Comparison of ENCODE assay signal across 1 cellular context in the genomic region with DNA sequence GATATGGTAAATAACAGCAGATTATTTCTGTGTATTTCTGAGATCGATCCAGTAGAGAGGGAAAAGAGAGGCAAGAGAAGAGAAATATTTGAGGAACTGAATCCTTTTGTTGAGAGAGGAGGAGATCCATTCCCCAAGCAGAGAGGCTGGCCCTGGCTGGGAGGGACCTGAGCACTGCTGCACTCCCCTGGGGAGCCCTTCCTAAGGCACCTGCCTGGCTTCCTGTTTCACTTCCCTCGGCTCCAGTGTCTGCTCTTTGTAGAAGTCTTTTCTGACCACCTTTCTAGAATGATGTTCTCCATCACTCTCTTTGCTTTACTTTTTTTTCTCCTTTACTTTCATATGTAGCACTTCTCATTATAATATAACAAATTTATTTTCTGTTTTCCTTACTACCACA.
TF ChIP-seq lines count a peak whose summit lies in the region.

No MANE protein-coding gene starts in this region.

TF ChIP-seq in SK-N-SH treated with all-trans-retinoic acid at 6 μM for 48 hours, 23 proteins besides CTCF, POLR2A, EP300 and RAD21 (continued from another document):
- TF ChIP-seq, protein P1, sequence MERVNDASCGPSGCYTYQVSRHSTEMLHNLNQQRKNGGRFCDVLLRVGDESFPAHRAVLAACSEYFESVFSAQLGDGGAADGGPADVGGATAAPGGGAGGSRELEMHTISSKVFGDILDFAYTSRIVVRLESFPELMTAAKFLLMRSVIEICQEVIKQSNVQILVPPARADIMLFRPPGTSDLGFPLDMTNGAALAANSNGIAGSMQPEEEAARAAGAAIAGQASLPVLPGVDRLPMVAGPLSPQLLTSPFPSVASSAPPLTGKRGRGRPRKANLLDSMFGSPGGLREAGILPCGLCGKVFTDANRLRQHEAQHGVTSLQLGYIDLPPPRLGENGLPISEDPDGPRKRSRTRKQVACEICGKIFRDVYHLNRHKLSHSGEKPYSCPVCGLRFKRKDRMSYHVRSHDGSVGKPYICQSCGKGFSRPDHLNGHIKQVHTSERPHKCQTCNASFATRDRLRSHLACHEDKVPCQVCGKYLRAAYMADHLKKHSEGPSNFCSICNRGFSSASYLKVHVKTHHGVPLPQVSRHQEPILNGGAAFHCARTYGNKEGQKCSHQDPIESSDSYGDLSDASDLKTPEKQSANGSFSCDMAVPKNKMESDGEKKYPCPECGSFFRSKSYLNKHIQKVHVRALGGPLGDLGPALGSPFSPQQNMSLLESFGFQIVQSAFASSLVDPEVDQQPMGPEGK (CRISPR knock-in tag; IDR thresholded peaks at IDR 0.05; ENCODE audit: borderline replicate concordance) = no peak
- TF ChIP-seq ZFP30 (CRISPR knock-in tag; IDR thresholded peaks at IDR 0.05) (no peak), ZNF565 (CRISPR knock-in tag; conservative IDR thresholded peaks at IDR 0.05; ENCODE audit: low read depth) (no peak), ESRRG (CRISPR knock-in tag; IDR thresholded peaks at IDR 0.05) (no peak), ZC3H10 (CRISPR knock-in tag; IDR thresholded peaks at IDR 0.05) (no peak)
- TF ChIP-seq, protein P2, sequence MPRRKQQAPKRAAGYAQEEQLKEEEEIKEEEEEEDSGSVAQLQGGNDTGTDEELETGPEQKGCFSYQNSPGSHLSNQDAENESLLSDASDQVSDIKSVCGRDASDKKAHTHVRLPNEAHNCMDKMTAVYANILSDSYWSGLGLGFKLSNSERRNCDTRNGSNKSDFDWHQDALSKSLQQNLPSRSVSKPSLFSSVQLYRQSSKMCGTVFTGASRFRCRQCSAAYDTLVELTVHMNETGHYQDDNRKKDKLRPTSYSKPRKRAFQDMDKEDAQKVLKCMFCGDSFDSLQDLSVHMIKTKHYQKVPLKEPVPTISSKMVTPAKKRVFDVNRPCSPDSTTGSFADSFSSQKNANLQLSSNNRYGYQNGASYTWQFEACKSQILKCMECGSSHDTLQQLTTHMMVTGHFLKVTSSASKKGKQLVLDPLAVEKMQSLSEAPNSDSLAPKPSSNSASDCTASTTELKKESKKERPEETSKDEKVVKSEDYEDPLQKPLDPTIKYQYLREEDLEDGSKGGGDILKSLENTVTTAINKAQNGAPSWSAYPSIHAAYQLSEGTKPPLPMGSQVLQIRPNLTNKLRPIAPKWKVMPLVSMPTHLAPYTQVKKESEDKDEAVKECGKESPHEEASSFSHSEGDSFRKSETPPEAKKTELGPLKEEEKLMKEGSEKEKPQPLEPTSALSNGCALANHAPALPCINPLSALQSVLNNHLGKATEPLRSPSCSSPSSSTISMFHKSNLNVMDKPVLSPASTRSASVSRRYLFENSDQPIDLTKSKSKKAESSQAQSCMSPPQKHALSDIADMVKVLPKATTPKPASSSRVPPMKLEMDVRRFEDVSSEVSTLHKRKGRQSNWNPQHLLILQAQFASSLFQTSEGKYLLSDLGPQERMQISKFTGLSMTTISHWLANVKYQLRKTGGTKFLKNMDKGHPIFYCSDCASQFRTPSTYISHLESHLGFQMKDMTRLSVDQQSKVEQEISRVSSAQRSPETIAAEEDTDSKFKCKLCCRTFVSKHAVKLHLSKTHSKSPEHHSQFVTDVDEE (CRISPR knock-in tag; IDR thresholded peaks at IDR 0.05) = no peak
